ENCODE assay signal across 8 cellular contexts in the genomic region with DNA sequence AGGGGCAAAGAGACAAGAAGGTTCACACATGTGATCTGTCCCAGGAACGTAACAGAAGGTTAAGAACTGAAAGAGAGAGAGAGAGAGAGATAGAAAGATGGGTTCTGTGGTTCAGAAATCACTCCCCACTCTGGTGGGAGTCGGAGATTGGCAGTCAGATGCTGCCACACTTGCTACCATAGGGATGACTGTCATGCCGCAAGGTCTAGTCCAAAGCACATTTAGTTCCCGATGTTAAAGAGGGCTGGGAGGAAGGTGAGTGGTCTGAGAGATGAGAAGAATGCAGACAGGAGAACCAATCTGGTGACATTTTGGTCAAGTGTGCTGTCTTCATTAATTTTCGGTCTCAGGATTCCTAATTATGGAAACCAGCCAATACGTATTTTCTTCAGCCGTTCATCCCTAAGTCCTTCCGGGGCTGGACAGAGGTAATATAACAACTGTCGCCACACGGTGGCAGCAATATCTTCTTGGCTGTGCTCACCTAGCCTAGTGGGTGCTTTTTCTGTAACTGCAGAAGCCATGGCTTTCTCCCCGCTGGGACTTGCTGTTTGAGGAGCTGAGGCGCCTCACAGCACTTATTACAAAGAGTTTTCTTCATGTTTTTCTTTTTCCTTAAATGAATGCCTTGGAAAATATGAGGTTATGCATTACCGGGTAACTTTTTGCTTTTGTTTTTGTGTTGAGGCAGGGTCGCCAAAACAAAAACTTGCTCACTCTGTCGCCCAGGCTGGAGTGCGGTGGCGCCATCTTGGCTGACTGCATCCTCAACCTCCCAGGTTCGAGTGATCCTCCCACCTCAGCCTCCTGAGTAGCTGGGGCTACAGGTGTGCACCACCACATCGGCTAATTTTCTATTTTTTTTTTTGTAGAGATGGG. TPM values are rescaled to one million over a fixed set of nuclear protein-coding genes. Genes with fewer than 3 reads are reported as not detected.
DNase-seq lines count a peak whose midpoint lies in the region; ATAC-seq and TF ChIP-seq lines count a peak whose summit lies in the region.

No MANE protein-coding gene starts in this region.

- CTCF ChIA-PET in RWPE1 (lab: Yijun Ruan, JAX) = interaction anchor here (0.6 to 1.4 kb wide), 9 partner anchors 20 to 1095 kb away, joined by 3 to 8 read pairs (median 3); no protein-coding TSS in a partner anchor

- no peaks in the 10 kb centered on the region for H3K36me3 ChIP-seq in GM23338 (ENCODE audit: insufficient read depth)
- H3K36me3 ChIP-seq in Karpas-422 (ENCODE audit: insufficient read depth, low read length) = no peaks in the 10 kb centered on the region
- H3K36me3 ChIP-seq in parathyroid adenoma (ENCODE audit: control insufficient read depth, insufficient read depth, low read length) = no peaks in the 10 kb centered on the region
- no peaks in the 10 kb centered on the region for H3K36me3 ChIP-seq in upper lobe of left lung

- no peak overlapping the region for H3K4me3 ChIP-seq in GM23338
- H3K4me3 ChIP-seq in Karpas-422 (ENCODE audit: low read length) = peak overlapping the region; percentile 39; the same call in 1 of the 2 replicates
- no peak overlapping the region for H3K4me3 ChIP-seq in parathyroid adenoma (ENCODE audit: low read depth, low read length)
- H3K4me3 ChIP-seq in upper lobe of left lung = no peak overlapping the region

- H3K79me2 ChIP-seq in GM23338 (replicated peaks; ENCODE audit: insufficient read depth) (no peaks in the 10 kb centered on the region), Karpas-422 (ENCODE audit: low read length) (no peaks in the 10 kb centered on the region), parathyroid adenoma (no peaks in the 10 kb centered on the region)

- H3K9me2 ChIP-seq in GM23338 (ENCODE audit: insufficient read depth) = no peaks in the 10 kb centered on the region
- no peaks in the 10 kb centered on the region for H3K9me2 ChIP-seq in Karpas-422 (replicated peaks; ENCODE audit: insufficient read depth, low read length)

- no peaks in the 10 kb centered on the region for H3F3A ChIP-seq in GM23338 (replicated peaks; ENCODE audit: low read depth)

- peaks cover 4% of the 10 kb centered on the region for H3K27me3 Mint-ChIP-seq in GM23338 (ENCODE audit: insufficient read depth, low read depth, poor library complexity)
- peaks cover 43% of the 10 kb centered on the region for H3K27me3 Mint-ChIP-seq in activated T-helper 1 cell treated with anti-CD3 and anti-CD28 coated beads, Interleukin-12 subunit alpha, Interleukin-12 subunit beta, Interleukin-2, Interleukin-4 antibody, amounts not matched to agents 30 ng/mL and 10 ng/mL and 1 ng/mL, durations not matched to agents 14 hours and 24 hours and 36 hours (ENCODE audit: insufficient read depth)

- 0 out of 2 replicates have a peak overlapping the region, but pooled peaks have one; percentile 2 for H2AFZ ChIP-seq in GM23338
- peak overlapping the region; percentile 94 for H2AFZ ChIP-seq in Karpas-422 (ENCODE audit: low read length)
- H2AFZ ChIP-seq in parathyroid adenoma = peak overlapping the region; percentile 10

- no peak overlapping the region for H3K4me2 ChIP-seq in GM23338
- H3K4me2 ChIP-seq in Karpas-422 (ENCODE audit: low read depth, low read length, poor library complexity, severe bottlenecking) = peak overlapping the region; percentile 57
- H3K4me2 ChIP-seq in parathyroid adenoma (ENCODE audit: low read length) = no peak overlapping the region

- DNase-seq in ELF-1 (ENCODE audit: low read depth, low spot score) = peak; percentile 82
- DNase-seq in GM23338 (ENCODE audit: low spot score) = peak; percentile 90
- DNase-seq in Karpas-422 = peak; percentile 89
- peak; percentile 83 for DNase-seq in RWPE1 (ENCODE audit: low spot score)
- DNase-seq in activated T-helper 1 cell treated with anti-CD3 and anti-CD28 coated beads, Interleukin-12 subunit alpha, Interleukin-12 subunit beta, Interleukin-2, Interleukin-4 antibody, amounts not matched to agents 30 ng/mL and 10 ng/mL and 1 ng/mL, durations not matched to agents 14 hours and 24 hours and 36 hours (ENCODE audit: low spot score) = peak; percentile 46
- peak; percentile 29 to 58 for DNase-seq in foreskin keratinocyte
- peak in 1 of 2 donors; percentile 68 for DNase-seq in upper lobe of left lung

- TF ChIP-seq CTCF in GM23338 (conservative IDR thresholded peaks at IDR 0.05; ENCODE audit: low read depth in 2 of 2) = peak; percentile 75 to 89
- peak; percentile 76 for TF ChIP-seq CTCF in RWPE1 (conservative IDR thresholded peaks at IDR 0.05; ENCODE audit: low read depth)
- peak; percentile 91 for TF ChIP-seq CTCF in foreskin keratinocyte (conservative IDR thresholded peaks at IDR 0.05)
- peak; percentile 70 for TF ChIP-seq CTCF in parathyroid adenoma (IDR thresholded peaks at IDR 0.05)
- TF ChIP-seq CTCF in upper lobe of left lung (IDR thresholded peaks at IDR 0.05) = peak; percentile 39 to 71 (median 54)

- no peaks in the 10 kb centered on the region for H3K27me3 ChIP-seq in GM23338 (ENCODE audit: insufficient read depth)
- H3K27me3 ChIP-seq in Karpas-422 (ENCODE audit: low read length) = no peaks in the 10 kb centered on the region
- H3K27me3 ChIP-seq in foreskin keratinocyte = no peaks in the 10 kb centered on the region
- H3K27me3 ChIP-seq in parathyroid adenoma (ENCODE audit: control insufficient read depth, insufficient read depth, low read length) = no peaks in the 10 kb centered on the region
- H3K27me3 ChIP-seq in upper lobe of left lung = no peaks in the 10 kb centered on the region

- H3K4me3 Mint-ChIP-seq in GM23338 = no peak overlapping the region
- H3K4me3 Mint-ChIP-seq in activated T-helper 1 cell treated with anti-CD3 and anti-CD28 coated beads, Interleukin-12 subunit alpha, Interleukin-12 subunit beta, Interleukin-2, Interleukin-4 antibody, amounts not matched to agents 30 ng/mL and 10 ng/mL and 1 ng/mL, durations not matched to agents 14 hours and 24 hours and 36 hours = no peak overlapping the region

- intact Hi-C loops in activated T-helper 1 cell treated with anti-CD3 and anti-CD28 coated beads, Interleukin-12 subunit alpha, Interleukin-12 subunit beta, Interleukin-2, Interleukin-4 antibody, amounts not matched to agents 30 ng/mL and 10 ng/mL and 1 ng/mL, durations not matched to agents 14 hours and 24 hours and 36 hours (cut with micrococcal nuclease) = loop anchor here (1.0 to 2.0 kb wide), 4 partner anchors 121 to 673 kb away; no protein-coding TSS in a partner anchor

- no peak for TF ChIP-seq EP300 in upper lobe of left lung (IDR thresholded peaks at IDR 0.05)

- H4K20me1 ChIP-seq in GM23338 (replicated peaks; ENCODE audit: insufficient read depth) = no peaks in the 10 kb centered on the region
- no peaks in the 10 kb centered on the region for H4K20me1 ChIP-seq in Karpas-422 (ENCODE audit: insufficient read depth, low read depth, low read length)

- 0 out of 3 replicates have a peak, but pooled peaks cover 2% of the 10 kb centered on the region for H3K4me1 Mint-ChIP-seq in GM23338
- H3K4me1 Mint-ChIP-seq in activated T-helper 1 cell treated with anti-CD3 and anti-CD28 coated beads, Interleukin-12 subunit alpha, Interleukin-12 subunit beta, Interleukin-2, Interleukin-4 antibody, amounts not matched to agents 30 ng/mL and 10 ng/mL and 1 ng/mL, durations not matched to agents 14 hours and 24 hours and 36 hours (ENCODE audit: low read depth) = peaks cover 9% of the 10 kb centered on the region

- H3K36me3 Mint-ChIP-seq in GM23338 (ENCODE audit: low read depth) = no peaks in the 10 kb centered on the region; the same call in 2 of the 3 replicates
- H3K36me3 Mint-ChIP-seq in activated T-helper 1 cell treated with anti-CD3 and anti-CD28 coated beads, Interleukin-12 subunit alpha, Interleukin-12 subunit beta, Interleukin-2, Interleukin-4 antibody, amounts not matched to agents 30 ng/mL and 10 ng/mL and 1 ng/mL, durations not matched to agents 14 hours and 24 hours and 36 hours (ENCODE audit: low read depth) = no peaks in the 10 kb centered on the region

- POLR2A ChIA-PET in RWPE1 (lab: Yijun Ruan, JAX; ENCODE audit: low non-redundant PET) = interaction anchor here (0.6 kb wide), 1 partner anchor 45 kb away, joined by 3 read pairs; no protein-coding TSS in a partner anchor

- no peak for TF ChIP-seq POLR2A in upper lobe of left lung (IDR thresholded peaks at IDR 0.05)

- H3K9me3 ChIP-seq in Karpas-422 (ENCODE audit: low read length) = no peaks in the 10 kb centered on the region
- H3K9me3 ChIP-seq in parathyroid adenoma (ENCODE audit: control insufficient read depth, low read length) = no peaks in the 10 kb centered on the region
- H3K9me3 ChIP-seq in upper lobe of left lung = no peaks in the 10 kb centered on the region

- H3K27ac ChIP-seq in GM23338 (ENCODE audit: low read depth) (no peak overlapping the region), Karpas-422 (ENCODE audit: low read length) (no peak overlapping the region), RWPE1 (no peak overlapping the region), foreskin keratinocyte (no peak overlapping the region), parathyroid adenoma (no peak overlapping the region), upper lobe of left lung (no peak overlapping the region)

- peak overlapping the region; percentile 23; the same call in 1 of the 2 replicates for H3K9ac ChIP-seq in Karpas-422 (ENCODE audit: low read length)
- H3K9ac ChIP-seq in parathyroid adenoma = no peak overlapping the region

- no peaks in the 10 kb centered on the region for H3K9me3 Mint-ChIP-seq in GM23338
- no peaks in the 10 kb centered on the region for H3K9me3 Mint-ChIP-seq in activated T-helper 1 cell treated with anti-CD3 and anti-CD28 coated beads, Interleukin-12 subunit alpha, Interleukin-12 subunit beta, Interleukin-2, Interleukin-4 antibody, amounts not matched to agents 30 ng/mL and 10 ng/mL and 1 ng/mL, durations not matched to agents 14 hours and 24 hours and 36 hours

- peak; percentile 97 for ATAC-seq in GM23338
- ATAC-seq in foreskin keratinocyte = peak; percentile 88
- peak; percentile 69 to 87 for ATAC-seq in upper lobe of left lung (ENCODE audit: low FRiP score in 2 of 2)

- 48 to 51% methylated on average over 19 of the region's 19 CpGs for WGBS in upper lobe of left lung, 2 donors

- no peaks in the 10 kb centered on the region; the same call in 1 of the 2 replicates for H3K4me1 ChIP-seq in GM23338 (ENCODE audit: insufficient read depth)
- peaks cover 8% of the 10 kb centered on the region for H3K4me1 ChIP-seq in Karpas-422 (ENCODE audit: low read length)
- no peaks in the 10 kb centered on the region for H3K4me1 ChIP-seq in foreskin keratinocyte
- H3K4me1 ChIP-seq in parathyroid adenoma = peaks cover 6% of the 10 kb centered on the region
- H3K4me1 ChIP-seq in upper lobe of left lung = peaks cover 0 to 6% (median 0%) of the 10 kb centered on the region in 4 donors

- H3K27ac Mint-ChIP-seq in GM23338 = no peak overlapping the region
- H3K27ac Mint-ChIP-seq in activated T-helper 1 cell treated with anti-CD3 and anti-CD28 coated beads, Interleukin-12 subunit alpha, Interleukin-12 subunit beta, Interleukin-2, Interleukin-4 antibody, amounts not matched to agents 30 ng/mL and 10 ng/mL and 1 ng/mL, durations not matched to agents 14 hours and 24 hours and 36 hours = no peak overlapping the region

RNA-seq across cellular contexts. Expression of a gene that starts 46.0 kb away (rescaled TPM):
- 0.59 and 1.5 TPM in 2 replicates for total RNA-seq in GM23338 (2014; rRNA removed; shearing (Covaris generic))
- 1.0 and 1.6 TPM in 2 replicates for polyA plus RNA-seq in GM23338 (2016; fragmentation: Nextera tagmentation; extraction: Ambion mirVana)
- total RNA-seq in Karpas-422 (2014; rRNA removed; shearing (Covaris generic); ENCODE audit: low replicate concordance) = not detected in 2 replicates
- not detected in 2 replicates for total RNA-seq in activated T-helper 1 cell treated with anti-CD3 and anti-CD28 coated beads, Interleukin-12 subunit alpha, Interleukin-12 subunit beta, Interleukin-2, Interleukin-4 antibody, amounts not matched to agents 30 ng/mL and 10 ng/mL and 1 ng/mL, durations not matched to agents 14 hours and 24 hours and 36 hours
- not detected in 2 replicates for total RNA-seq in foreskin keratinocyte
- not detected in 2 replicates for polyA plus RNA-seq in foreskin keratinocyte
- total RNA-seq in upper lobe of left lung = under 1 TPM in 1 of 6 donors, not detected in 5; 0.13 TPM

Comparison
In these comparisons a context has a peak if more than half of its experiments do, and no peak if none do; other contexts are left out.
1. H2AFZ ChIP-seq: peak in every context shown above with its lines; median percentile 94 in Karpas-422; 10 in parathyroid adenoma; 2 in GM23338.